8 cellular contexts compared by ENCODE assay signal in the genomic region with DNA sequence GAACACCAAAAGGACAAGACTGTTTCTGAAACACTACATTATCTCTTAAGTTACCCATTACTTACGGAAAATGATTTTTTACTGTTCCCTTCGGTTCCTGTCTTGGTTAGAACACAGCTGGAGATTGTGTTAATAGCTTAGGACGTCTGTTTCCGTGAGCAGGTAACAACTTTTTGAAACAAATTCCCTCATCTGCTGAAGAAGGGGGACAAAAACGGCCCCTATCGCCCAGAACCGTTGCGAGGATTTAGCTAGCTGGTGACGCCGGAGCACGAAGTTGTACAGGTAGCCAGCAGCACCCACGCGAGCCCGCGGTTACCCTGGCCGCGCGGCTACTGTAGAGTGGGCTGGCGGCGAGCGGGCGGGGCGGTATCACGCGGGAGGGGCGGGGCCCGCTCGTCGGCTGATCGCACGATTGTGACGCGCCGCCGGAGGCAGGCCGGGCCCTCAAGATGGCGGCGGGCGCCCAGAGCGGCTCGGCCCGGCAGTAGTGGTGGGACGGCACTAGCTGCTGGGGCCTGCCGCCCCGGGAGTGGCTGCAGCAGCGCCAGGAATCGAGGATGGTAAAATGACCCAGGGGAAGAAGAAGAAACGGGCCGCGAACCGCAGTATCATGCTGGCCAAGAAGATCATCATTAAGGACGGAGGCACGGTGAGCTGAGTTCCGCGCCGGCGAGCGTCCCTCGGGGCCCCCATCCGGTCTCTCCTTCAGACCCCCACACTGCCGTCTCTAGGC.
DNase-seq lines count a peak whose midpoint lies in the region; ATAC-seq and TF ChIP-seq lines count a peak whose summit lies in the region.

No MANE protein-coding gene starts in this region.

- peak overlapping the region; percentile 98 to 99 for H3K9ac ChIP-seq in duodenal mucosa (ENCODE audit: low read depth in 1 of 2, low read length in 2 of 2)

- peak; percentile 78 for ATAC-seq in GM19351 (IDR thresholded peaks at IDR 0.05; ENCODE audit: unreplicated experiment)
- peak; percentile 79 for ATAC-seq in HG03469 (IDR thresholded peaks at IDR 0.05; ENCODE audit: unreplicated experiment)
- ATAC-seq in lower lobe of right lung: peak; percentile 99

- CTCF ChIA-PET in activated CD4-positive, alpha-beta memory T cell treated with anti-CD3 and anti-CD28 coated beads for 36 hours (lab: Charles Lee): interaction anchor here (0.6 to 1.0 kb wide), 4 partner anchors 68 to 192 kb away, joined by 3 to 4 read pairs (median 3); a partner anchor contains a TSS

- H3K4me3 ChIP-seq in duodenal mucosa (ENCODE audit: low read depth in 1 of 2, low read length in 2 of 2) (peak overlapping the region; percentile 91 to 98), lower lobe of right lung (peak overlapping the region; percentile 86)

- H3K27me3 ChIP-seq in duodenal mucosa (ENCODE audit: control insufficient read depth in 1 of 2, insufficient read depth in 2 of 2, low read length in 2 of 2): no peaks in the 10 kb centered on the region
- no peaks in the 10 kb centered on the region for H3K27me3 ChIP-seq in lower lobe of right lung (ENCODE audit: low read depth)

- H3K4me1 Mint-ChIP-seq in CD14-positive monocyte: peaks cover 35% of the 10 kb centered on the region
- H3K4me1 Mint-ChIP-seq in activated CD4-positive, alpha-beta memory T cell treated with anti-CD3 and anti-CD28 coated beads for 36 hours (ENCODE audit: low read depth): peaks cover 52% of the 10 kb centered on the region

- H3K27ac Mint-ChIP-seq in CD14-positive monocyte: peak overlapping the region; percentile 96 to 99 (median 98)
- peak overlapping the region; percentile 100 for H3K27ac Mint-ChIP-seq in activated CD4-positive, alpha-beta memory T cell treated with anti-CD3 and anti-CD28 coated beads for 36 hours

- POLR2A ChIA-PET in activated CD4-positive, alpha-beta memory T cell treated with anti-CD3 and anti-CD28 coated beads for 36 hours (lab: Charles Lee): interaction anchor here (0.6 to 1.6 kb wide), 14 partner anchors 9 to 858 kb away, joined by 3 to 15 read pairs (median 4); a partner anchor contains a TSS

- H3K36me3 ChIP-seq in duodenal mucosa (ENCODE audit: control insufficient read depth in 1 of 2, insufficient read depth in 2 of 2, low read length in 2 of 2) (peaks cover 0 to 3% of the 10 kb centered on the region in 2 donors), lower lobe of right lung (no peaks in the 10 kb centered on the region)

- peaks cover under 1% of the 10 kb centered on the region in 2 donors for H3K36me3 Mint-ChIP-seq in CD14-positive monocyte
- H3K36me3 Mint-ChIP-seq in activated CD4-positive, alpha-beta memory T cell treated with anti-CD3 and anti-CD28 coated beads for 36 hours: peaks cover 30% of the 10 kb centered on the region

- TF ChIP-seq CTCF in CD14-positive monocyte (IDR thresholded peaks at IDR 0.05): no peak
- no peak for TF ChIP-seq CTCF in lower lobe of right lung (IDR thresholded peaks at IDR 0.05)

- peaks cover 0 to 3% (median 0%) of the 10 kb centered on the region in 7 donors for H3K9me3 Mint-ChIP-seq in CD14-positive monocyte
- H3K9me3 Mint-ChIP-seq in activated CD4-positive, alpha-beta memory T cell treated with anti-CD3 and anti-CD28 coated beads for 36 hours: no peaks in the 10 kb centered on the region

- DNase-seq in CD14-positive monocyte (ENCODE audit: low spot score) (peak; percentile 85), NCI-H748 (lab: John Stamatoyannopoulos, UW; ENCODE audit: unreplicated experiment) (peak; percentile 92), lower lobe of right lung (peak; percentile 95)
- DNase-seq in activated CD4-positive, alpha-beta memory T cell treated with anti-CD3 and anti-CD28 coated beads for 36 hours: peak; percentile 93
- peak; percentile 57 to 82 (median 74) for DNase-seq in stimulated activated CD4-positive, alpha-beta T cell treated with anti-CD3 and anti-CD28 coated beads, TNF-alpha, amount 100 ng/mL, for 1 hour (ENCODE audit: low read depth in 3 of 3, low spot score in 1 of 3)

- no peaks in the 10 kb centered on the region for H3K9me3 ChIP-seq in duodenal mucosa (ENCODE audit: control insufficient read depth in 1 of 2, low read length in 2 of 2)
- H3K9me3 ChIP-seq in lower lobe of right lung: no peaks in the 10 kb centered on the region

- peak overlapping the region; percentile 96 to 97 for H3K4me3 Mint-ChIP-seq in CD14-positive monocyte
- H3K4me3 Mint-ChIP-seq in activated CD4-positive, alpha-beta memory T cell treated with anti-CD3 and anti-CD28 coated beads for 36 hours: peak overlapping the region; percentile 97

- intact Hi-C loops in CD14-positive monocyte (cut with micrococcal nuclease): loop anchor here (1.0 to 10.0 kb wide), 4 partner anchors 9 to 857 kb away; a partner anchor contains a TSS
- intact Hi-C loops in activated CD4-positive, alpha-beta memory T cell treated with anti-CD3 and anti-CD28 coated beads for 36 hours (cut with micrococcal nuclease): loop anchor here (1.0 to 5.0 kb wide), 15 partner anchors 8 to 1199 kb away; a partner anchor contains a TSS
- intact Hi-C loops in lower lobe of right lung (cut with DNase I): no loop called here

- peaks cover 0 to 4% (median 0%) of the 10 kb centered on the region in 3 donors for H3K27me3 Mint-ChIP-seq in CD14-positive monocyte (ENCODE audit: low read depth in 3 of 3)
- H3K27me3 Mint-ChIP-seq in activated CD4-positive, alpha-beta memory T cell treated with anti-CD3 and anti-CD28 coated beads for 36 hours: peaks cover 2% of the 10 kb centered on the region

- H3K27ac ChIP-seq in duodenal mucosa (ENCODE audit: low read depth, low read length) (peak overlapping the region; percentile 95), lower lobe of right lung (peak overlapping the region; percentile 97)

- H3K4me1 ChIP-seq in duodenal mucosa (ENCODE audit: control insufficient read depth in 1 of 2, insufficient read depth in 2 of 2, low read length in 2 of 2): peaks cover 20 to 23% of the 10 kb centered on the region in 2 donors
- peaks cover 43% of the 10 kb centered on the region for H3K4me1 ChIP-seq in lower lobe of right lung

Comparison
In these comparisons a context has a peak if more than half of its experiments do, and no peak if none do; other contexts are left out.
1. Peak in every context shown above with its lines: DNase-seq, ATAC-seq, H3K4me3 ChIP-seq and H3K27ac ChIP-seq.